32 cellular contexts compared by ENCODE assay signal in genomic region chr2:975095-975494, GRCh38. TPM values are rescaled to one million over a fixed set of nuclear protein-coding genes. Genes with fewer than 3 reads are reported as not detected.
DNase-seq lines count a peak whose midpoint lies in the region; ATAC-seq, FAIRE-seq and TF ChIP-seq lines count a peak whose summit lies in the region.
"Had no signal": no experiment of that assay in that cellular context is flagged by ENCODE, and none has a peak within 500 bp of the region (broad histone marks: within the 10 kb centered on the region; RNA-seq: fewer than 3 reads in every experiment).

No MANE protein-coding gene starts in this region.

- TF ChIP-seq CTCF in H1 (IDR thresholded peaks at IDR 0.05; ENCODE audit: control extremely low read depth in 1 of 3, insufficient read depth in 1 of 3, low read depth in 1 of 3, low read length in 3 of 3) = no peak

- peaks cover 6 to 89% of the 10 kb centered on the region in 2 experiments for H3K79me2 ChIP-seq in H1 (ENCODE audit: control insufficient read depth in 1 of 2, insufficient read depth in 2 of 2, low read length in 2 of 2)

- no peak overlapping the region for H3K4ac ChIP-seq in H1 (replicated peaks; ENCODE audit: insufficient read length, low read depth, low read length)

- no peak overlapping the region for H3K4me2 ChIP-seq in H1 (ENCODE audit: insufficient read depth in 1 of 2, low read depth in 2 of 2, low read length in 2 of 2)
- H3K4me2 ChIP-seq: KMS-11 had no signal

- no peak overlapping the region for H2AK5ac ChIP-seq in H1 (ENCODE audit: low read depth, low read length)

- no peak overlapping the region for H3K4me3 Mint-ChIP-seq in activated naive CD4-positive, alpha-beta T cell treated with anti-CD3 and anti-CD28 coated beads, Interleukin-2, amount 10 ng/mL, durations not matched to agents 7 days and 5 days
- peak overlapping the region in 1 of 3 donors; percentile 22 for H3K4me3 Mint-ChIP-seq in T-cell
- H3K4me3 Mint-ChIP-seq in stimulated activated naive CD8-positive, alpha-beta T cell treated with anti-CD3 and anti-CD28 coated beads, Interleukin-15, amount 100 ng/mL, for 72 hours = peak overlapping the region; percentile 55 to 83
- H3K4me3 Mint-ChIP-seq: activated CD4-positive, alpha-beta T cell treated with anti-CD3 and anti-CD28 coated beads for 36 hours had no signal

- no peak overlapping the region for H2AFZ ChIP-seq in H1 (ENCODE audit: low read length)

- no peak overlapping the region for H3K18ac ChIP-seq in H1 (ENCODE audit: extremely low read depth, low read length)

- no peak for TF ChIP-seq POLR2A in H1 (IDR thresholded peaks at IDR 0.05; ENCODE audit: control extremely low read depth in 1 of 2, low read depth in 2 of 2, low read length in 2 of 2)

- H4K91ac ChIP-seq in H1 (replicated peaks; ENCODE audit: insufficient read length, low read length) = no peak overlapping the region

- peaks cover 20% of the 10 kb centered on the region for H3K36me3 Mint-ChIP-seq in activated naive CD4-positive, alpha-beta T cell treated with anti-CD3 and anti-CD28 coated beads, Interleukin-2, amount 10 ng/mL, durations not matched to agents 7 days and 5 days
- H3K36me3 Mint-ChIP-seq in T-cell = no peaks in the 10 kb centered on the region

- no peak for TF ChIP-seq RAD21 in H1 (IDR thresholded peaks at IDR 0.05 in 1 of 2, conservative IDR thresholded peaks at IDR 0.05 in 1 of 2; ENCODE audit: low read depth in 2 of 2, low read length in 2 of 2)

- H3K36me3 ChIP-seq in H1 (ENCODE audit: control insufficient read depth in 2 of 4, insufficient read depth in 4 of 4, low read length in 3 of 4) = peaks cover 0 to 6% (median 1%) of the 10 kb centered on the region in 4 experiments; a peak in 2 of 8 replicates

- TF ChIP-seq EP300 in H1 (IDR thresholded peaks at IDR 0.05; ENCODE audit: borderline replicate concordance in 1 of 2, low read depth in 2 of 2, low read length in 2 of 2) = no peak

- peaks cover 0 to 10% (median 5%) of the 10 kb centered on the region in 4 experiments; a peak in 4 of 7 replicates for H3K4me1 ChIP-seq in H1 (replicated peaks in 1 of 4; ENCODE audit: control insufficient read depth in 3 of 4, insufficient read depth in 4 of 4, low read length in 3 of 4)
- H3K4me1 ChIP-seq: foreskin keratinocyte had no signal

- 85% methylated on average over 4 of the region's 4 CpGs; no CpG with 5 or more reads in 1 of the 2 experiments for WGBS in H1 (ENCODE audit: extremely low coverage in 1 of 2, insufficient coverage in 1 of 2, insufficient read length in 1 of 2, insufficient replicate concordance in 2 of 2, low coverage in 1 of 2, low lambda C conversion rate in 2 of 2, missing lambda C conversion rate in 1 of 2), 2 experiments

- no peak overlapping the region for H4K5ac ChIP-seq in H1 (ENCODE audit: insufficient read length, low read depth, low read length)

- H2BK15ac ChIP-seq in H1 (ENCODE audit: low read length) = no peak overlapping the region

- no peak overlapping the region for H3K14ac ChIP-seq in H1 (ENCODE audit: insufficient read length)

- peaks cover 18% of the 10 kb centered on the region for H3K79me1 ChIP-seq in H1 (ENCODE audit: low read depth, low read length)

- no peak overlapping the region; the same call in 1 of the 2 replicates for H4K8ac ChIP-seq in H1 (ENCODE audit: extremely low read depth, insufficient read depth, low read length)

- no peak overlapping the region for H3K4me3 ChIP-seq in H1 (ENCODE audit: extremely low read depth in 1 of 4, insufficient read depth in 2 of 4, low read depth in 3 of 4, low read length in 4 of 4)
- H3K4me3 ChIP-seq: body of pancreas had no signal

- peaks cover 44% of the 10 kb centered on the region for H3K4me1 Mint-ChIP-seq in activated naive CD4-positive, alpha-beta T cell treated with anti-CD3 and anti-CD28 coated beads, Interleukin-2, amount 10 ng/mL, durations not matched to agents 7 days and 5 days
- H3K4me1 Mint-ChIP-seq in T-cell = peaks cover 40 to 51% (median 46%) of the 10 kb centered on the region in 3 donors
- H3K4me1 Mint-ChIP-seq in stimulated activated naive CD8-positive, alpha-beta T cell treated with anti-CD3 and anti-CD28 coated beads, Interleukin-15, amount 100 ng/mL, for 72 hours = peaks cover 89% of the 10 kb centered on the region

- no peak overlapping the region for H3K56ac ChIP-seq in H1 (replicated peaks; ENCODE audit: insufficient read length, low read depth, low read length)

- FAIRE-seq in H1 (lab: Jason Lieb, UNC) = no peak
- FAIRE-seq: kidney had no signal

- H3K27ac Mint-ChIP-seq in activated naive CD4-positive, alpha-beta T cell treated with anti-CD3 and anti-CD28 coated beads, Interleukin-2, amount 10 ng/mL, durations not matched to agents 7 days and 5 days = peak overlapping the region; percentile 87
- H3K27ac Mint-ChIP-seq in T-cell = peak overlapping the region; percentile 20 to 46
- no peak overlapping the region for H3K27ac Mint-ChIP-seq in stimulated activated naive CD8-positive, alpha-beta T cell treated with anti-CD3 and anti-CD28 coated beads, Interleukin-15, amount 100 ng/mL, for 72 hours
- H3K27ac Mint-ChIP-seq: activated CD4-positive, alpha-beta T cell treated with anti-CD3 and anti-CD28 coated beads for 36 hours had no signal

- H3K27me3 Mint-ChIP-seq in activated naive CD4-positive, alpha-beta T cell treated with anti-CD3 and anti-CD28 coated beads, Interleukin-2, amount 10 ng/mL, durations not matched to agents 7 days and 5 days = peaks cover 21% of the 10 kb centered on the region
- peaks cover 0 to 10% of the 10 kb centered on the region in 2 donors for H3K27me3 Mint-ChIP-seq in T-cell
- no peaks in the 10 kb centered on the region for H3K27me3 Mint-ChIP-seq in stimulated activated naive CD8-positive, alpha-beta T cell treated with anti-CD3 and anti-CD28 coated beads, Interleukin-15, amount 100 ng/mL, for 72 hours

- H2BK12ac ChIP-seq in H1 (ENCODE audit: low read depth, low read length) = peak overlapping the region; percentile 50; the same call in 1 of the 2 replicates

- no peak overlapping the region for H2BK20ac ChIP-seq in H1 (ENCODE audit: low read length)

- ATAC-seq in T-cell (replicated peaks in 1 of 4) = no peak
- no peak for ATAC-seq in stimulated activated naive CD8-positive, alpha-beta T cell treated with anti-CD3 and anti-CD28 coated beads, Interleukin-15, amount 100 ng/mL, for 72 hours
- ATAC-seq: esophagus mucosa, foreskin keratinocyte, left ventricle myocardium superior had no signal

- H3K27ac ChIP-seq in H1 (ENCODE audit: low read depth, low read length) = no peak overlapping the region
- H3K27ac ChIP-seq: body of pancreas, foreskin keratinocyte, KMS-11 had no signal

- H3K9ac ChIP-seq in H1 (replicated peaks in 1 of 4; ENCODE audit: extremely low read depth in 1 of 4, low read depth in 3 of 4, low read length in 3 of 4) = no peak overlapping the region
- H3K9ac ChIP-seq: KMS-11 had no signal

- H4K20me1 ChIP-seq in H1 (replicated peaks in 1 of 2; ENCODE audit: control insufficient read depth in 1 of 2, insufficient read depth in 2 of 2, low read length in 2 of 2) = peaks cover 8 to 10% of the 10 kb centered on the region in 2 experiments

- no peak for DNase-seq in activated naive CD4-positive, alpha-beta T cell treated with anti-CD3 and anti-CD28 coated beads, Interleukin-2, amount 10 ng/mL, durations not matched to agents 7 days and 5 days
- no peak for DNase-seq in activated naive CD4-positive, alpha-beta T cell treated with Interleukin-2 at 50 U/mL for 16 hours
- no peak for DNase-seq in T-cell
- DNase-seq in H1 (ENCODE audit: low read depth in 1 of 2, low spot score in 2 of 2) = no peak
- DNase-seq in stimulated activated naive CD8-positive, alpha-beta T cell treated with anti-CD3 and anti-CD28 coated beads, Interleukin-15, amount 100 ng/mL, for 72 hours = no peak
- no peak for DNase-seq in occipital lobe (lab: John Stamatoyannopoulos, UW)
- no peak for DNase-seq in midbrain (lab: John Stamatoyannopoulos, UW)
- no peak for DNase-seq in NCI-H2196 (lab: John Stamatoyannopoulos, UW; ENCODE audit: unreplicated experiment)
- DNase-seq: activated CD4-positive, alpha-beta T cell treated with anti-CD3 and anti-CD28 coated beads for 36 hours; activated gamma-delta T cell treated with Interleukin-2 at 50 U/mL for 16 hours; activated T-cell treated with anti-CD3 and anti-CD28 coated beads, Interleukin-2, amount 50 U/mL, for 1 hour; CD4-positive, alpha-beta memory T cell; cerebellar nuclear complex; DMS 273 treated with DMSO at 0.1 percent for 48 hours; foreskin keratinocyte; H7; head of caudate nucleus; kidney; left ventricle myocardium superior; mesendoderm; NCI-H1417 treated with DMSO at 0.1 percent for 48 hours; NCI-H2029 treated with DMSO at 0.1 percent for 48 hours; NCI-H69; Right ventricle myocardium superior; stimulated activated CD4-positive, alpha-beta T cell treated with anti-CD3 and anti-CD28 coated beads, Interleukin-4, amount 100 ng/mL, for 24 hours; substantia nigra had no signal

- H3K9me3 ChIP-seq in H1 (ENCODE audit: insufficient read depth in 2 of 2, low read depth in 1 of 2, low read length in 1 of 2) = no peaks in the 10 kb centered on the region
- H3K9me3 ChIP-seq: body of pancreas had no signal

- H2BK120ac ChIP-seq in H1 (replicated peaks; ENCODE audit: low read depth, low read length) = no peak overlapping the region

- peaks cover 16% of the 10 kb centered on the region for H3K9me3 Mint-ChIP-seq in activated naive CD4-positive, alpha-beta T cell treated with anti-CD3 and anti-CD28 coated beads, Interleukin-2, amount 10 ng/mL, durations not matched to agents 7 days and 5 days
- H3K9me3 Mint-ChIP-seq in T-cell = peaks cover 0 to 8% (median 4%) of the 10 kb centered on the region in 3 donors
- H3K9me3 Mint-ChIP-seq in stimulated activated naive CD8-positive, alpha-beta T cell treated with anti-CD3 and anti-CD28 coated beads, Interleukin-15, amount 100 ng/mL, for 72 hours = peaks cover 28 to 30% of the 10 kb centered on the region in 2 donors

- H3K23ac ChIP-seq in H1 (ENCODE audit: insufficient read length) = no peak overlapping the region

- H2BK5ac ChIP-seq in H1 (ENCODE audit: low read depth, low read length) = no peak overlapping the region

- H3K27me3 ChIP-seq in H1 (replicated peaks in 1 of 4; ENCODE audit: control insufficient read depth in 3 of 4, extremely low read depth in 1 of 4, insufficient read depth in 3 of 4, low read length in 3 of 4) = no peaks in the 10 kb centered on the region
- H3K27me3 ChIP-seq: body of pancreas, foreskin keratinocyte had no signal

- POLR2A ChIA-PET in T-cell (lab: Charles Lee) = no interaction called here
- POLR2A ChIA-PET in H1 (lab: Charles Lee; ENCODE audit: partially characterized antibody) = interaction anchor here (1.2 kb wide), 1 partner anchor 9 kb away, joined by 3 read pairs; no protein-coding TSS in a partner anchor

- H3K23me2 ChIP-seq in H1 (ENCODE audit: low read depth, low read length) = no peaks in the 10 kb centered on the region

- CTCF ChIA-PET in activated naive CD4-positive, alpha-beta T cell treated with anti-CD3 and anti-CD28 coated beads, Interleukin-2, amount 10 ng/mL, durations not matched to agents 7 days and 5 days (lab: Charles Lee) = no interaction called here
- CTCF ChIA-PET in T-cell (lab: Charles Lee) = interaction anchor here in 1 of 2 donors (1.0 kb wide), 1 partner anchor 10 kb away, joined by 5 read pairs; no protein-coding TSS in a partner anchor
- CTCF ChIA-PET in H1 (lab: Charles Lee; ENCODE audit: partially characterized antibody) = interaction anchor here (0.9 to 1.9 kb wide), 3 partner anchors 8 to 260 kb away, joined by 3 to 4 read pairs (median 3); no protein-coding TSS in a partner anchor

RNA-seq across cellular contexts. Expression of gene SNTG2, which starts 24.4 kb away (rescaled TPM):
- total RNA-seq in T-cell (1 to 10 TPM in 4 of 5 donors, under 1 TPM in 1; 0.86 to 4.8 (median 2.7) TPM), occipital lobe (4.1 TPM)
- total RNA-seq in H1 (2021; fragmentation: NEBNext Ultra II Directional; extraction: Animal tissue kit (Norgen Biotek cat#: 25700)) = 14.3 and 18.1 TPM in 2 replicates
- 6.6 TPM in 2 replicates for polyA plus RNA-seq in H1 (2011; rRNA removed)
- polyA plus RNA-seq in H1 (2011; cell fraction: cytosol; rRNA removed) = 8.8 TPM
- polyA plus RNA-seq in H1 (2011; cell fraction: nucleus; rRNA removed) = 24.3 TPM
- polyA plus RNA-seq in H1 (2012, experiment 1 of 2) = 7.4 to 10.4 TPM (median 9.0 TPM) in 4 replicates
- 4.1 TPM for polyA plus RNA-seq in H1 (2012, experiment 2 of 2)
- polyA plus RNA-seq in H1 (2013, experiment 1 of 2) = 4.3 TPM
- 5.0 TPM for polyA plus RNA-seq in H1 (2013, experiment 2 of 2)
- polyA minus RNA-seq in H1 (2011; rRNA and poly(A)+ RNA removed) = 21.3 and 26.6 TPM in 2 replicates
- 17.2 TPM for polyA minus RNA-seq in H1 (2011; cell fraction: cytosol; rRNA and poly(A)+ RNA removed)
- polyA minus RNA-seq in H1 (2011; cell fraction: nucleus; rRNA and poly(A)+ RNA removed) = 62.8 TPM
- total RNA-seq: dermis microvascular lymphatic vessel endothelial cell, foreskin keratinocyte, myocyte, pulmonary artery endothelial cell had no signal
- polyA plus RNA-seq: foreskin keratinocyte had no signal

Comparison
In these comparisons a context has a peak if more than half of its experiments do, and no peak if none do; other contexts are left out.
1. H3K27ac Mint-ChIP-seq: peak in activated naive CD4-positive, alpha-beta T cell treated with anti-CD3 and anti-CD28 coated beads, Interleukin-2, amount 10 ng/mL, durations not matched to agents 7 days and 5 days (single experiment) and T-cell (2 of 2); none in stimulated activated naive CD8-positive, alpha-beta T cell treated with anti-CD3 and anti-CD28 coated beads, Interleukin-15, amount 100 ng/mL, for 72 hours (0 of 2).